Comparison of ENCODE assay signal across 20 cellular contexts in genomic region chr6:57159127-57159526, GRCh38.
"Had no signal": no experiment of that assay in that cellular context is flagged by ENCODE, and none has a peak within 500 bp of the region (broad histone marks: within the 10 kb centered on the region; RNA-seq: fewer than 3 reads in every experiment).

No MANE protein-coding gene starts in this region.

- ATAC-seq: effector memory CD8-positive, alpha-beta T cell; gastrocnemius medialis; heart right ventricle; lower lobe of right lung; natural killer cell treated with Interleukin-12 subunit alpha and Interleukin-12 subunit beta and Interleukin-15 and Interleukin-18, amount 100 ng/mL, for 72 hours; right cardiac atrium; stimulated activated memory B cell treated with anti-CD40 and anti-IgM and Interleukin-4, amounts not matched to agents 10 μg/mL and 1 μg/mL and 100 μg/mL, for 72 hours had no signal

- H3K27ac ChIP-seq: gastrocnemius medialis, heart right ventricle, left ventricle myocardium inferior, lower lobe of right lung, neural progenitor cell, ovary, tibial artery, upper lobe of left lung, uterus had no signal

- H3K4me2 ChIP-seq: neural progenitor cell had no signal

- H3K9me3 ChIP-seq: gastrocnemius medialis, lower lobe of right lung, ovary, tibial artery, upper lobe of left lung, uterus had no signal

- FAIRE-seq: colon had no signal

- H3K27me3 ChIP-seq: gastrocnemius medialis, heart right ventricle, neural progenitor cell, ovary, tibial artery, upper lobe of left lung, uterus had no signal

- H3K4me1 ChIP-seq: gastrocnemius medialis, heart right ventricle, left ventricle myocardium inferior, lower lobe of right lung, neural progenitor cell, tibial artery, upper lobe of left lung, uterus had no signal

- H2AFZ ChIP-seq: neural progenitor cell had no signal

- DNase-seq: effector memory CD8-positive, alpha-beta T cell; gastrocnemius medialis; heart right ventricle; hypothalamus; islet precursor cell; left ventricle myocardium inferior; lower lobe of right lung; midbrain; nucleus accumbens; ovary; right cardiac atrium; stimulated activated CD4-positive, alpha-beta T cell treated with anti-CD3 and anti-CD28 coated beads, Interleukin-4, amount 100 ng/mL, for 1 hour; stimulated activated CD8-positive, alpha-beta memory T cell treated with anti-CD3 and anti-CD28 coated beads, Interleukin-4, amount 100 ng/mL, for 48 hours; tibial artery; upper lobe of left lung; uterus had no signal

- H3K9ac ChIP-seq: neural progenitor cell had no signal

- H3K4me3 ChIP-seq: gastrocnemius medialis, heart right ventricle, left ventricle myocardium inferior, lower lobe of right lung, neural progenitor cell, ovary, tibial artery, upper lobe of left lung, uterus had no signal

- H3K36me3 ChIP-seq: ovary, uterus had no signal
